Comparison of ENCODE assay signal across 29 cellular contexts in the genomic region with DNA sequence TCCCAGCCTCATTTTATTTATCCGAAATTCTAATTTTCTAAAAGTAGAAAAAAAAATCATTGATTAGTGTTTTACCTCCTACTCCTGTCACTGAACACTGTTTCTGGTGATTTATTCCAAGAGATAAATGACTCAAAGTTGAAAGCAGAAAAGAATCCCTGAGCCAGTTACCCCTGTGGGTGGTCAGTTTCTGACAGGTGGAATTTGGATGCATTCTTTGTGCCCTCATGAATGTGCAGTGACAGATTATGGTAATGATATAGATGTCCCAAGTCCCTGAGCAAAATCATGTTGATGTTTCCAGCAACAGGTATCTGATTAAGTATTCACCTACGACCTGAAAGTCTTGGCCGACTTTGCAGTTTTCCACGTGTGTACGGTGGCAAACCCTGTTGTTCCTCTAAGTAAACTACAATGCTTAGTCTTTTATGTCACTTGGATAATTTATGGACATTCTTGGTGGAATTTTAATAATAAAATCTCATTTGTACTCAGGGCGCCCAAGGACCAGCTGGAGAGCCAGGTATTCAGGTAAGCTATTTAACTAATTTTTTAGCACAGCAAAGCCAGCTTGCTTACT.
"Had no signal": no experiment of that assay in that cellular context is flagged by ENCODE, and none has a peak within 500 bp of the region (broad histone marks: within the 10 kb centered on the region; RNA-seq: fewer than 3 reads in every experiment).

No MANE protein-coding gene starts in this region.

- H3K4me3 ChIP-seq: psoas muscle, right lobe of liver, sigmoid colon, stomach, thoracic aorta, thyroid gland, tibial nerve, upper lobe of left lung, vagina had no signal

- H3K27me3 ChIP-seq: neutrophil, sigmoid colon, stomach, thyroid gland, tibial nerve, upper lobe of left lung, vagina had no signal

- ATAC-seq: natural killer cell treated with Interleukin-12 subunit alpha and Interleukin-12 subunit beta and Interleukin-15 and Interleukin-18, amount 100 ng/mL, for 72 hours; psoas muscle; right cardiac atrium; right lobe of liver; stimulated activated effector memory CD8-positive, alpha-beta T cell treated with anti-CD3 and anti-CD28 coated beads, Interleukin-12 subunit alpha, Interleukin-12 subunit beta, amount 100 ng/mL, for 72 hours; stimulated activated naive B cell treated with anti-CD40 and anti-IgM and Interleukin-4, amounts not matched to agents 10 μg/mL and 1 μg/mL and 100 μg/mL, for 72 hours had no signal

- H2AFZ ChIP-seq: parathyroid adenoma had no signal

- FAIRE-seq: small intestine, urothelium cell line had no signal

- H3K36me3 ChIP-seq: neutrophil, right lobe of liver, sigmoid colon, thoracic aorta, thyroid gland, tibial nerve, upper lobe of left lung, vagina had no signal

- H3K4me3 Mint-ChIP-seq: natural killer cell treated with Interleukin-12 subunit alpha and Interleukin-12 subunit beta and Interleukin-15 and Interleukin-18, amount 100 ng/mL, for 72 hours; nephron progenitor cell; neural crest cell; stimulated activated effector memory CD8-positive, alpha-beta T cell treated with anti-CD3 and anti-CD28 coated beads, Interleukin-12 subunit alpha, Interleukin-12 subunit beta, amount 100 ng/mL, for 72 hours; stimulated activated naive B cell treated with anti-CD40 and anti-IgM and Interleukin-4, amounts not matched to agents 10 μg/mL and 1 μg/mL and 100 μg/mL, for 72 hours; stimulated activated naive CD8-positive, alpha-beta T cell treated with anti-CD3 and anti-CD28 coated beads, Interleukin-15, Interleukin-2, amounts not matched to agents 100 ng/mL and 50 ng/mL, for 24 hours had no signal

- H3K9me3 ChIP-seq: neutrophil, psoas muscle, right lobe of liver, sigmoid colon, stomach, thoracic aorta, thyroid gland, tibial nerve, upper lobe of left lung, vagina had no signal

- H3K9me3 Mint-ChIP-seq: nephron progenitor cell; neural crest cell; stimulated activated effector memory CD8-positive, alpha-beta T cell treated with anti-CD3 and anti-CD28 coated beads, Interleukin-12 subunit alpha, Interleukin-12 subunit beta, amount 100 ng/mL, for 72 hours; stimulated activated naive B cell treated with anti-CD40 and anti-IgM and Interleukin-4, amounts not matched to agents 10 μg/mL and 1 μg/mL and 100 μg/mL, for 72 hours; stimulated activated naive CD8-positive, alpha-beta T cell treated with anti-CD3 and anti-CD28 coated beads, Interleukin-15, Interleukin-2, amounts not matched to agents 100 ng/mL and 50 ng/mL, for 24 hours had no signal

- H3K27ac Mint-ChIP-seq: natural killer cell treated with Interleukin-12 subunit alpha and Interleukin-12 subunit beta and Interleukin-15 and Interleukin-18, amount 100 ng/mL, for 72 hours; nephron progenitor cell; progenitor cell of endocrine pancreas; stimulated activated effector memory CD8-positive, alpha-beta T cell treated with anti-CD3 and anti-CD28 coated beads, Interleukin-12 subunit alpha, Interleukin-12 subunit beta, amount 100 ng/mL, for 72 hours; stimulated activated naive B cell treated with anti-CD40 and anti-IgM and Interleukin-4, amounts not matched to agents 10 μg/mL and 1 μg/mL and 100 μg/mL, for 72 hours; stimulated activated naive CD8-positive, alpha-beta T cell treated with anti-CD3 and anti-CD28 coated beads, Interleukin-15, Interleukin-2, amounts not matched to agents 100 ng/mL and 50 ng/mL, for 24 hours had no signal

- DNase-seq: nephron progenitor cell; nucleus accumbens; posterior cingulate gyrus; psoas muscle; right cardiac atrium; right lobe of liver; sigmoid colon; small intestine; stimulated activated CD4-positive, alpha-beta T cell treated with anti-CD3 and anti-CD28 coated beads, Interleukin-15, amount 100 ng/mL, for 24 hours; stimulated activated CD4-positive, alpha-beta T cell treated with anti-CD3 and anti-CD28 coated beads, Interleukin-2, amount 100 ng/mL, for 24 hours; stimulated activated CD4-positive, alpha-beta T cell treated with anti-CD3 and anti-CD28 coated beads, Interleukin-2, amount 100 ng/mL, for 48 hours; stimulated activated CD4-positive, alpha-beta T cell treated with anti-CD3 and anti-CD28 coated beads, Interleukin-4, amount 100 ng/mL, for 24 hours; stimulated activated naive B cell treated with anti-CD40 and anti-IgM and Interleukin-4, amounts not matched to agents 10 μg/mL and 1 μg/mL and 100 μg/mL, for 72 hours; stimulated activated naive CD4-positive, alpha-beta T cell treated with Interleukin-2 at 50 U/mL for 16 hours; stomach; thyroid gland; trophoblast cell; upper lobe of left lung had no signal

- H3K4me1 Mint-ChIP-seq: nephron progenitor cell; neural crest cell; stimulated activated effector memory CD8-positive, alpha-beta T cell treated with anti-CD3 and anti-CD28 coated beads, Interleukin-12 subunit alpha, Interleukin-12 subunit beta, amount 100 ng/mL, for 72 hours; stimulated activated naive B cell treated with anti-CD40 and anti-IgM and Interleukin-4, amounts not matched to agents 10 μg/mL and 1 μg/mL and 100 μg/mL, for 72 hours had no signal

- H3K27me3 Mint-ChIP-seq: natural killer cell treated with Interleukin-12 subunit alpha and Interleukin-12 subunit beta and Interleukin-15 and Interleukin-18, amount 100 ng/mL, for 72 hours; progenitor cell of endocrine pancreas; stimulated activated naive B cell treated with anti-CD40 and anti-IgM and Interleukin-4, amounts not matched to agents 10 μg/mL and 1 μg/mL and 100 μg/mL, for 72 hours; stimulated activated naive CD8-positive, alpha-beta T cell treated with anti-CD3 and anti-CD28 coated beads, Interleukin-15, Interleukin-2, amounts not matched to agents 100 ng/mL and 50 ng/mL, for 24 hours had no signal

- H3K36me3 Mint-ChIP-seq: natural killer cell treated with Interleukin-12 subunit alpha and Interleukin-12 subunit beta and Interleukin-15 and Interleukin-18, amount 100 ng/mL, for 72 hours; stimulated activated effector memory CD8-positive, alpha-beta T cell treated with anti-CD3 and anti-CD28 coated beads, Interleukin-12 subunit alpha, Interleukin-12 subunit beta, amount 100 ng/mL, for 72 hours had no signal

- H3K79me2 ChIP-seq: parathyroid adenoma had no signal

- H3K27ac ChIP-seq: neutrophil, parathyroid adenoma, psoas muscle, right lobe of liver, sigmoid colon, stomach, thoracic aorta, thyroid gland, tibial nerve, upper lobe of left lung, vagina had no signal

- H3K4me1 ChIP-seq: parathyroid adenoma, right lobe of liver, sigmoid colon, stomach, thyroid gland, tibial nerve, upper lobe of left lung, vagina had no signal
